Comparison of ENCODE assay signal across 6 cellular contexts in genomic region chrX:49185062-49185394, GRCh38. TPM values are rescaled to one million over a fixed set of nuclear protein-coding genes. Genes with fewer than 3 reads are reported as not detected.
A peak's percentile ranks its signal among the peaks of the same experiment; 100 is the strongest.
DNase-seq lines count a peak whose midpoint lies in the region; ATAC-seq and TF ChIP-seq lines count a peak whose summit lies in the region.

No MANE protein-coding gene starts in this region.

- no peaks in the 10 kb centered on the region for H3K9me3 Mint-ChIP-seq in activated naive CD4-positive, alpha-beta T cell treated with anti-CD3 and anti-CD28 coated beads, Interleukin-2, amount 50 U/mL, for 72 hours
- no peaks in the 10 kb centered on the region for H3K9me3 Mint-ChIP-seq in naive thymus-derived CD4-positive, alpha-beta T cell

- peak overlapping the region; percentile 82 to 89 for H3K27ac Mint-ChIP-seq in activated naive CD4-positive, alpha-beta T cell treated with anti-CD3 and anti-CD28 coated beads, Interleukin-2, amount 50 U/mL, for 72 hours
- H3K27ac Mint-ChIP-seq in naive thymus-derived CD4-positive, alpha-beta T cell, result peak overlapping the region in 8 of 9 donors; percentile 24 to 83 (median 50)

- POLR2A ChIA-PET in naive thymus-derived CD4-positive, alpha-beta T cell (lab: Charles Lee), result interaction anchor here (0.7 to 0.9 kb wide), 3 partner anchors 26 to 145 kb away, joined by 3 to 4 read pairs (median 3); no protein-coding TSS in a partner anchor

- TF ChIP-seq CTCF in GM12875 (IDR thresholded peaks at IDR 0.05; ENCODE audit: borderline replicate concordance, insufficient read depth, low read depth, low read length), result no peak

- H3K36me3 ChIP-seq in naive thymus-derived CD4-positive, alpha-beta T cell (ENCODE audit: control insufficient read depth in 2 of 3, insufficient read depth in 3 of 3, low read length in 3 of 3), result peaks cover 0 to 19% (median 0%) of the 10 kb centered on the region in 3 experiments

- H3K36me3 Mint-ChIP-seq in activated naive CD4-positive, alpha-beta T cell treated with anti-CD3 and anti-CD28 coated beads, Interleukin-2, amount 50 U/mL, for 72 hours, result peaks cover 4 to 8% of the 10 kb centered on the region in 2 donors
- H3K36me3 Mint-ChIP-seq in naive thymus-derived CD4-positive, alpha-beta T cell, result peaks cover 0 to 11% (median 6%) of the 10 kb centered on the region in 5 donors

- peak overlapping the region; percentile 55 for H3K27ac ChIP-seq in naive thymus-derived CD4-positive, alpha-beta T cell (ENCODE audit: low read depth, low read length)

- DNase-seq in activated naive CD4-positive, alpha-beta T cell treated with anti-CD3 and anti-CD28 coated beads, Interleukin-2, amount 50 U/mL, for 72 hours (ENCODE audit: low spot score in 2 of 2), result no peak
- no peak for DNase-seq in naive thymus-derived CD4-positive, alpha-beta T cell
- no peak for DNase-seq in stimulated activated CD4-positive, alpha-beta T cell treated with anti-CD3 and anti-CD28 coated beads, Interleukin-2, amount 100 ng/mL, for 48 hours
- DNase-seq in G401 (ENCODE audit: low spot score) (no peak), NCI-H1694 (lab: John Stamatoyannopoulos, UW) (no peak)

- H3K4me3 Mint-ChIP-seq in naive thymus-derived CD4-positive, alpha-beta T cell, result peak overlapping the region; percentile 73 to 93 (median 82)

- intact Hi-C loops in naive thymus-derived CD4-positive, alpha-beta T cell (cut with micrococcal nuclease), result loop anchor here in 1 of 2 donors (1.0 kb wide), 1 partner anchor 18 kb away; no protein-coding TSS in a partner anchor

- peak in 1 of 2 donors; percentile 4 for ATAC-seq in activated naive CD4-positive, alpha-beta T cell treated with anti-CD3 and anti-CD28 coated beads, Interleukin-2, amount 50 U/mL, for 72 hours
- no peak for ATAC-seq in naive thymus-derived CD4-positive, alpha-beta T cell

- H3K4me1 Mint-ChIP-seq in naive thymus-derived CD4-positive, alpha-beta T cell, result peaks cover 0 to 32% (median 12%) of the 10 kb centered on the region in 7 donors

- CTCF ChIA-PET in naive thymus-derived CD4-positive, alpha-beta T cell (lab: Charles Lee), result no interaction called here

- no peaks in the 10 kb centered on the region for H3K27me3 ChIP-seq in naive thymus-derived CD4-positive, alpha-beta T cell (ENCODE audit: control insufficient read depth in 2 of 2, insufficient read depth in 2 of 2, low read length in 2 of 2)

- H3K9me3 ChIP-seq in naive thymus-derived CD4-positive, alpha-beta T cell (ENCODE audit: control insufficient read depth in 2 of 3, low read length in 3 of 3), result no peaks in the 10 kb centered on the region

- peaks cover 4 to 8% of the 10 kb centered on the region in 2 donors for H3K4me1 ChIP-seq in naive thymus-derived CD4-positive, alpha-beta T cell (ENCODE audit: control insufficient read depth in 2 of 2, insufficient read depth in 2 of 2, low read length in 2 of 2)

- no peaks in the 10 kb centered on the region for H3K27me3 Mint-ChIP-seq in naive thymus-derived CD4-positive, alpha-beta T cell

- in situ Hi-C loops in G401 (cut with HindIII; ENCODE audit: low sequenced_read_pairs), result no loop called here

- peak overlapping the region; percentile 59 for H3K4me3 ChIP-seq in GM12875 (ENCODE audit: low read depth, low read length)
- H3K4me3 ChIP-seq in naive thymus-derived CD4-positive, alpha-beta T cell (ENCODE audit: low read length), result peak overlapping the region; percentile 24

RNA-seq across cellular contexts. Expression of gene PRICKLE3, which starts 1.1 kb away (rescaled TPM):
- total RNA-seq in activated naive CD4-positive, alpha-beta T cell treated with anti-CD3 and anti-CD28 coated beads, Interleukin-2, amount 50 U/mL, for 72 hours, result 10 to 100 TPM; 22.8 to 27.3 TPM
- total RNA-seq in naive thymus-derived CD4-positive, alpha-beta T cell, result 10 to 100 TPM in 1 of 5 experiments, 1 to 10 TPM in 4; 7.2 to 19.8 (median 9.2) TPM
- 1 to 10 TPM; 1.4 to 4.2 TPM for polyA plus RNA-seq in naive thymus-derived CD4-positive, alpha-beta T cell
- total RNA-seq in G401 (2014; rRNA removed; shearing (Covaris generic)), result 15.4 and 18.4 TPM in 2 replicates

RNA-seq across cellular contexts. Expression of gene PLP2, which starts 13.3 kb away (rescaled TPM):
- 100 to 1,000 TPM; 142 to 169 TPM for total RNA-seq in activated naive CD4-positive, alpha-beta T cell treated with anti-CD3 and anti-CD28 coated beads, Interleukin-2, amount 50 U/mL, for 72 hours
- 100 to 1,000 TPM in 1 of 5 experiments, 10 to 100 TPM in 4; 64.2 to 132 (median 90.5) TPM for total RNA-seq in naive thymus-derived CD4-positive, alpha-beta T cell
- polyA plus RNA-seq in naive thymus-derived CD4-positive, alpha-beta T cell, result 100 to 1,000 TPM; 100 to 129 TPM
- 26.8 and 32.4 TPM in 2 replicates for total RNA-seq in G401 (2014; rRNA removed; shearing (Covaris generic))

RNA-seq across cellular contexts. Expression of gene SYP, which starts 15.0 kb away (rescaled TPM):
- total RNA-seq in activated naive CD4-positive, alpha-beta T cell treated with anti-CD3 and anti-CD28 coated beads, Interleukin-2, amount 50 U/mL, for 72 hours, result 10 to 100 TPM; 11.2 to 69.3 TPM
- total RNA-seq in naive thymus-derived CD4-positive, alpha-beta T cell, result 1 to 10 TPM in 3 of 5 experiments, under 1 TPM in 2; 0.35 to 2.2 (median 1.1) TPM
- under 1 TPM; 0.26 to 0.53 TPM for polyA plus RNA-seq in naive thymus-derived CD4-positive, alpha-beta T cell
- 8.7 and 13.8 TPM in 2 replicates for total RNA-seq in G401 (2014; rRNA removed; shearing (Covaris generic))

RNA-seq across cellular contexts. Expression of gene MAGIX, which starts 22.5 kb away (rescaled TPM):
- total RNA-seq in activated naive CD4-positive, alpha-beta T cell treated with anti-CD3 and anti-CD28 coated beads, Interleukin-2, amount 50 U/mL, for 72 hours, result 1 to 10 TPM; 1.2 to 3.6 TPM
- 1 to 10 TPM; 1.5 to 2.6 (median 2.1) TPM for total RNA-seq in naive thymus-derived CD4-positive, alpha-beta T cell
- polyA plus RNA-seq in naive thymus-derived CD4-positive, alpha-beta T cell, result 1 to 10 TPM in 1 of 2 donors, under 1 TPM in 1; 0.38 to 1.0 TPM
- 2.7 and 14.2 TPM in 2 replicates for total RNA-seq in G401 (2014; rRNA removed; shearing (Covaris generic))

RNA-seq across cellular contexts. Expression of gene CACNA1F, which starts 48.1 kb away (rescaled TPM):
- 1 to 10 TPM; 1.7 to 2.6 TPM for total RNA-seq in activated naive CD4-positive, alpha-beta T cell treated with anti-CD3 and anti-CD28 coated beads, Interleukin-2, amount 50 U/mL, for 72 hours
- total RNA-seq in naive thymus-derived CD4-positive, alpha-beta T cell, result 1 to 10 TPM in 4 of 5 experiments, under 1 TPM in 1; 0.58 to 2.2 (median 1.3) TPM
- under 1 TPM in 1 of 2 donors, not detected in 1; 0.12 TPM for polyA plus RNA-seq in naive thymus-derived CD4-positive, alpha-beta T cell
- not detected in 2 replicates for total RNA-seq in G401 (2014; rRNA removed; shearing (Covaris generic))
